21 cellular contexts compared by ENCODE assay signal in genomic region chr6:149392535-149392934, GRCh38. TPM values are rescaled to one million over a fixed set of nuclear protein-coding genes. Genes with fewer than 3 reads are reported as not detected.
DNase-seq lines count a peak whose midpoint lies in the region; ATAC-seq, FAIRE-seq and TF ChIP-seq lines count a peak whose summit lies in the region.
"Had no signal": no experiment of that assay in that cellular context is flagged by ENCODE, and none has a peak within 500 bp of the region (broad histone marks: within the 10 kb centered on the region; RNA-seq: fewer than 3 reads in every experiment).

No MANE protein-coding gene starts in this region.

- H3K4me3 Mint-ChIP-seq in CD4-positive, alpha-beta T cell = no peak overlapping the region
- H3K4me3 Mint-ChIP-seq in activated CD8-positive, alpha-beta T cell treated with anti-CD3 and anti-CD28 coated beads for 36 hours = no peak overlapping the region
- no peak overlapping the region for H3K4me3 Mint-ChIP-seq in natural killer cell
- H3K4me3 Mint-ChIP-seq: endodermal cell; stimulated activated naive B cell treated with anti-CD40 and anti-IgM and Interleukin-4, amounts not matched to agents 10 μg/mL and 1 μg/mL and 100 μg/mL, for 72 hours had no signal

- no peaks in the 10 kb centered on the region for H3K9me3 ChIP-seq in CD4-positive, alpha-beta T cell (ENCODE audit: control insufficient read depth, low read length)
- H3K9me3 ChIP-seq: body of pancreas, sigmoid colon, thyroid gland had no signal

- FAIRE-seq in GM12892 (lab: Jason Lieb, UNC) = peak; percentile 77

- intact Hi-C loops in CD4-positive, alpha-beta T cell (cut with DNase I, micrococcal nuclease) = no loop called here
- intact Hi-C loops in activated CD8-positive, alpha-beta T cell treated with anti-CD3 and anti-CD28 coated beads for 36 hours (cut with micrococcal nuclease) = no loop called here
- intact Hi-C loops in natural killer cell (cut with micrococcal nuclease) = no loop called here

- no peaks in the 10 kb centered on the region for H3K27me3 ChIP-seq in CD4-positive, alpha-beta T cell (ENCODE audit: control insufficient read depth, insufficient read depth, low read length)
- H3K27me3 ChIP-seq: body of pancreas, sigmoid colon, thyroid gland had no signal

- no peak for DNase-seq in CD4-positive, alpha-beta T cell
- DNase-seq in GM12892 (ENCODE audit: insufficient read length) (no peak), natural killer cell (no peak), SHP77 treated with DMSO at 0.1 percent for 48 hours (lab: John Stamatoyannopoulos, UW) (no peak), erythroblast (lab: John Stamatoyannopoulos, UW) (no peak)
- no peak for DNase-seq in activated CD8-positive, alpha-beta T cell treated with anti-CD3 and anti-CD28 coated beads for 36 hours
- DNase-seq: activated CD4-positive, CD25-positive, alpha-beta regulatory T cell; activated gamma-delta T cell treated with Interleukin-2 at 50 U/mL for 16 hours; AML-193; body of pancreas; endodermal cell; Kasumi-1; NCI-H1930; NCI-H226; OCI-M1; SIG-M5; sigmoid colon; stimulated activated naive B cell treated with anti-CD40 and anti-IgM and Interleukin-4, amounts not matched to agents 10 μg/mL and 1 μg/mL and 100 μg/mL, for 72 hours; thyroid gland had no signal

- peaks cover 88% of the 10 kb centered on the region for H3K36me3 Mint-ChIP-seq in CD4-positive, alpha-beta T cell (ENCODE audit: low read depth)
- peaks cover 74% of the 10 kb centered on the region for H3K36me3 Mint-ChIP-seq in activated CD8-positive, alpha-beta T cell treated with anti-CD3 and anti-CD28 coated beads for 36 hours (ENCODE audit: low read depth)
- H3K36me3 Mint-ChIP-seq in natural killer cell = peaks cover 9% of the 10 kb centered on the region

- no peak for TF ChIP-seq POLR2A in GM12892 (IDR thresholded peaks at IDR 0.05; ENCODE audit: low read depth, low read length)
- TF ChIP-seq POLR2A in erythroblast (IDR thresholded peaks at IDR 0.05; ENCODE audit: low read length) = no peak

- TF ChIP-seq CTCF in CD4-positive, alpha-beta T cell (IDR thresholded peaks at IDR 0.05) = no peak
- no peak for TF ChIP-seq CTCF in activated CD8-positive, alpha-beta T cell treated with anti-CD3 and anti-CD28 coated beads for 36 hours (IDR thresholded peaks at IDR 0.05)
- no peak for TF ChIP-seq CTCF in natural killer cell (IDR thresholded peaks at IDR 0.05)

- POLR2A ChIA-PET in CD4-positive, alpha-beta T cell (lab: Charles Lee) = interaction anchor here (0.6 kb wide), 1 partner anchor 297 kb away, joined by 3 read pairs; no protein-coding TSS in a partner anchor
- POLR2A ChIA-PET in activated CD8-positive, alpha-beta T cell treated with anti-CD3 and anti-CD28 coated beads for 36 hours (lab: Charles Lee) = interaction anchor here (0.6 to 1.4 kb wide), 3 partner anchors 8 to 75 kb away, joined by 3 to 6 read pairs (median 4); partner anchors contain the start of gene TAB2

- H3K27me3 Mint-ChIP-seq in CD4-positive, alpha-beta T cell = no peaks in the 10 kb centered on the region
- no peaks in the 10 kb centered on the region for H3K27me3 Mint-ChIP-seq in activated CD8-positive, alpha-beta T cell treated with anti-CD3 and anti-CD28 coated beads for 36 hours
- H3K27me3 Mint-ChIP-seq in natural killer cell (ENCODE audit: low read depth in 2 of 2) = no peaks in the 10 kb centered on the region
- H3K27me3 Mint-ChIP-seq: stimulated activated naive B cell treated with anti-CD40 and anti-IgM and Interleukin-4, amounts not matched to agents 10 μg/mL and 1 μg/mL and 100 μg/mL, for 72 hours had no signal

- H3K27ac Mint-ChIP-seq in CD4-positive, alpha-beta T cell = peak overlapping the region; percentile 48
- peak overlapping the region; percentile 32 for H3K27ac Mint-ChIP-seq in activated CD8-positive, alpha-beta T cell treated with anti-CD3 and anti-CD28 coated beads for 36 hours
- H3K27ac Mint-ChIP-seq in natural killer cell = peak overlapping the region; percentile 22 to 43
- H3K27ac Mint-ChIP-seq: endodermal cell; stimulated activated naive B cell treated with anti-CD40 and anti-IgM and Interleukin-4, amounts not matched to agents 10 μg/mL and 1 μg/mL and 100 μg/mL, for 72 hours had no signal

- H3K4me1 Mint-ChIP-seq in CD4-positive, alpha-beta T cell (ENCODE audit: low read depth) = peaks cover 79% of the 10 kb centered on the region
- peaks cover 61% of the 10 kb centered on the region for H3K4me1 Mint-ChIP-seq in activated CD8-positive, alpha-beta T cell treated with anti-CD3 and anti-CD28 coated beads for 36 hours (ENCODE audit: low read depth)
- peaks cover 43% of the 10 kb centered on the region in 2 donors for H3K4me1 Mint-ChIP-seq in natural killer cell
- H3K4me1 Mint-ChIP-seq: endodermal cell had no signal

- ATAC-seq in CD4-positive, alpha-beta T cell (ENCODE audit: poor library complexity) = no peak
- no peak for ATAC-seq in activated CD8-positive, alpha-beta T cell treated with anti-CD3 and anti-CD28 coated beads for 36 hours
- ATAC-seq in natural killer cell (no peak), HG02981 (IDR thresholded peaks at IDR 0.05; ENCODE audit: unreplicated experiment) (no peak)
- ATAC-seq: body of pancreas; stimulated activated naive B cell treated with anti-CD40 and anti-IgM and Interleukin-4, amounts not matched to agents 10 μg/mL and 1 μg/mL and 100 μg/mL, for 72 hours had no signal

- H3K27ac ChIP-seq in CD4-positive, alpha-beta T cell (ENCODE audit: low read depth, low read length) = no peak overlapping the region
- H3K27ac ChIP-seq: sigmoid colon, thyroid gland had no signal

- no peaks in the 10 kb centered on the region for H3K9me3 Mint-ChIP-seq in CD4-positive, alpha-beta T cell
- H3K9me3 Mint-ChIP-seq in activated CD8-positive, alpha-beta T cell treated with anti-CD3 and anti-CD28 coated beads for 36 hours = peaks cover 4% of the 10 kb centered on the region
- H3K9me3 Mint-ChIP-seq in natural killer cell = no peaks in the 10 kb centered on the region
- H3K9me3 Mint-ChIP-seq: endodermal cell; stimulated activated naive B cell treated with anti-CD40 and anti-IgM and Interleukin-4, amounts not matched to agents 10 μg/mL and 1 μg/mL and 100 μg/mL, for 72 hours had no signal

- CTCF ChIA-PET in CD4-positive, alpha-beta T cell (lab: Charles Lee) = interaction anchor here (1.3 kb wide), 2 partner anchors 39 to 211 kb away, joined by 3 read pairs; no protein-coding TSS in a partner anchor
- CTCF ChIA-PET in activated CD8-positive, alpha-beta T cell treated with anti-CD3 and anti-CD28 coated beads for 36 hours (lab: Charles Lee) = interaction anchor here (1.0 to 1.4 kb wide), 2 partner anchors 39 to 121 kb away, joined by 3 to 4 read pairs; no protein-coding TSS in a partner anchor

RNA-seq across cellular contexts. Expression of gene SUMO4, which starts 7.5 kb away (rescaled TPM):
- 1 to 10 TPM; 8.6 to 8.7 TPM for total RNA-seq in CD4-positive, alpha-beta T cell
- 1.1 TPM for polyA plus RNA-seq in GM12892 (2012; ENCODE audit: missing spikeins)
- 1 to 10 TPM; 3.7 to 4.7 TPM for total RNA-seq in activated CD8-positive, alpha-beta T cell treated with anti-CD3 and anti-CD28 coated beads for 36 hours
- 1 to 10 TPM; 3.4 to 5.3 (median 4.8) TPM for total RNA-seq in natural killer cell
- total RNA-seq: kidney epithelial cell had no signal
